ENCODE assay signal across 10 cellular contexts in the genomic region with DNA sequence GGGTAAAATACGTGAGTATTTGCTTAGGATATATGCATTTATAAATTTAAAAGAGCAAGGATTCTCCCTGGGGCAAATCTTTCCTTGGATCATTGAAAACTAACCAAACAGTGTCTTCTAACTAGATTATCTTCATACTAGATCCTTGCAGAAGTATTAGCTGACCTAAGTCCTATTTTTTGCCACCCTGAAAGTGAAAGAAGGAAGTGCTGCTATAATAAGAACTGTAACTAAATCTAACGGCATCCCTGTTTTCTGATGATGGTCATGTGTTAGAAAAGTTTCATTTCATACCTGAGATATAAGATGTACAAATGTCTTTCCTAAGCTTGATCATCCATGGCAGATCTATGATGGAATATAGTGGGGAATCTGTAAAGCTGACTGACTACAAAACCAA.
DNase-seq lines count a peak whose midpoint lies in the region; ATAC-seq, FAIRE-seq and TF ChIP-seq lines count a peak whose summit lies in the region.
"Had no signal": no experiment of that assay in that cellular context is flagged by ENCODE, and none has a peak within 500 bp of the region (broad histone marks: within the 10 kb centered on the region; RNA-seq: fewer than 3 reads in every experiment).

No MANE protein-coding gene starts in this region.

- BruUV-seq in A673 (replicated peaks; lab: Mats Ljungman, UMichigan) (no TSS peak), Caco-2 (replicated peaks; lab: Mats Ljungman, UMichigan) (no TSS peak)

- H3K27ac ChIP-seq in A673 (ENCODE audit: low read depth, low read length, poor library complexity, severe bottlenecking): no peak overlapping the region

- H3K4me1 ChIP-seq in A673 (ENCODE audit: insufficient read depth, low read length, poor library complexity, severe bottlenecking) (peaks cover 43% of the 10 kb centered on the region), Caco-2 (no peaks in the 10 kb centered on the region)

- CTCF ChIA-PET in A673 (lab: Charles Lee) (no interaction called here), Caco-2 (lab: Charles Lee) (no interaction called here)

- no peak overlapping the region for H3K4me3 Mint-ChIP-seq in Caco-2 (ENCODE audit: unreplicated experiment)
- H3K4me3 Mint-ChIP-seq: CD8-positive, alpha-beta memory T cell had no signal

- no peaks in the 10 kb centered on the region for H3K9me3 Mint-ChIP-seq in Caco-2 (ENCODE audit: unreplicated experiment)
- H3K9me3 Mint-ChIP-seq: activated naive CD4-positive, alpha-beta T cell treated with anti-CD3 and anti-CD28 coated beads, Interleukin-2, amount 50 U/mL, for 24 hours had no signal

- POLR2A ChIA-PET in A673 (lab: Charles Lee; ENCODE audit: low non-redundant PET): no interaction called here
- POLR2A ChIA-PET in Caco-2 (lab: Charles Lee): no interaction called here

- FAIRE-seq in islet of Langerhans (lab: Jason Lieb, UNC): peak; percentile 79

- ATAC-seq in GM21723 (IDR thresholded peaks at IDR 0.05; ENCODE audit: unreplicated experiment) (peak; percentile 52), HG03108 (IDR thresholded peaks at IDR 0.05; ENCODE audit: unreplicated experiment) (no peak), GM19463 (IDR thresholded peaks at IDR 0.05; ENCODE audit: unreplicated experiment) (no peak)

- H3K4me1 Mint-ChIP-seq in Caco-2 (ENCODE audit: low read depth, unreplicated experiment): no peaks in the 10 kb centered on the region

- H3K27ac Mint-ChIP-seq in Caco-2 (ENCODE audit: unreplicated experiment): no peak overlapping the region
- H3K27ac Mint-ChIP-seq: activated naive CD4-positive, alpha-beta T cell treated with anti-CD3 and anti-CD28 coated beads, Interleukin-2, amount 50 U/mL, for 24 hours; CD8-positive, alpha-beta memory T cell had no signal

- intact Hi-C loops in A673 (cut with micrococcal nuclease; ENCODE audit: unreplicated experiment) (no loop called here), Caco-2 (cut with micrococcal nuclease; ENCODE audit: unreplicated experiment) (no loop called here)

- H3K27me3 ChIP-seq in A673 (replicated peaks; ENCODE audit: insufficient read depth, low read depth, low read length, poor library complexity): no peaks in the 10 kb centered on the region
- H3K27me3 ChIP-seq in Caco-2 (replicated peaks; ENCODE audit: control insufficient read depth, insufficient read depth, low read length): no peaks in the 10 kb centered on the region

- no peaks in the 10 kb centered on the region for H3K36me3 Mint-ChIP-seq in Caco-2 (ENCODE audit: insufficient read depth, unreplicated experiment)
- H3K36me3 Mint-ChIP-seq: activated naive CD4-positive, alpha-beta T cell treated with anti-CD3 and anti-CD28 coated beads, Interleukin-2, amount 50 U/mL, for 24 hours; CD8-positive, alpha-beta memory T cell had no signal

- TF ChIP-seq CTCF in A673 (conservative IDR thresholded peaks at IDR 0.05; ENCODE audit: low read depth, low read length) (no peak), Caco-2 (IDR thresholded peaks at IDR 0.05; ENCODE audit: insufficient read depth in 1 of 2, low read depth in 1 of 2, low read length in 1 of 2, severe bottlenecking in 1 of 2, unreplicated experiment in 1 of 2) (no peak)

- H3K36me3 ChIP-seq in A673 (ENCODE audit: insufficient read depth, low read length, poor library complexity, severe bottlenecking): no peaks in the 10 kb centered on the region
- H3K36me3 ChIP-seq in Caco-2 (ENCODE audit: control insufficient read depth, insufficient read depth, low read length): no peaks in the 10 kb centered on the region

- H3K27me3 Mint-ChIP-seq in Caco-2 (ENCODE audit: insufficient read depth, unreplicated experiment): peaks cover 6% of the 10 kb centered on the region
- H3K27me3 Mint-ChIP-seq: activated naive CD4-positive, alpha-beta T cell treated with anti-CD3 and anti-CD28 coated beads, Interleukin-2, amount 50 U/mL, for 24 hours; CD8-positive, alpha-beta memory T cell had no signal

- no peaks in the 10 kb centered on the region for H3K9me3 ChIP-seq in A673 (ENCODE audit: low read depth, low read length, poor library complexity, severe bottlenecking)
- H3K9me3 ChIP-seq in Caco-2: no peaks in the 10 kb centered on the region

- DNase-seq in A673 (ENCODE audit: low spot score) (peak; percentile 11), RPMI8226 (peak; percentile 75), NCI-H2107 treated with DMSO at 0.1 percent for 48 hours (lab: John Stamatoyannopoulos, UW; ENCODE audit: unreplicated experiment) (no peak), Caco-2 (no peak)
- DNase-seq: CD8-positive, alpha-beta memory T cell had no signal

- H3K4me3 ChIP-seq in A673 (ENCODE audit: low read depth, low read length, poor library complexity, severe bottlenecking) (peak overlapping the region; percentile 7), Caco-2 (ENCODE audit: low read depth, low read length) (no peak overlapping the region)

Comparison
In these comparisons a context has a peak if more than half of its experiments do, and no peak if none do; other contexts are left out.
1. DNase-seq: peak in A673 (single experiment) and RPMI8226 (single experiment); none in NCI-H2107 treated with DMSO at 0.1 percent for 48 hours (single experiment) and Caco-2 (0 of 2).